Comparison of ENCODE assay signal across 10 cellular contexts in genomic region chr2:235432741-235433520, GRCh38.
DNase-seq lines count a peak whose midpoint lies in the region; ATAC-seq and TF ChIP-seq lines count a peak whose summit lies in the region.
"Had no signal": no experiment of that assay in that cellular context is flagged by ENCODE, and none has a peak within 500 bp of the region (broad histone marks: within the 10 kb centered on the region; RNA-seq: fewer than 3 reads in every experiment).

No MANE protein-coding gene starts in this region.

- DNase-seq in NCI-H2029 (lab: John Stamatoyannopoulos, UW): peak; percentile 58
- peak; percentile 28 for DNase-seq in endodermal cell
- peak; percentile 51 to 68 for DNase-seq in lung microvascular endothelial cell (ENCODE audit: low read depth in 2 of 2)
- peak; percentile 82 to 84 for DNase-seq in thyroid gland
- DNase-seq in NCI-H82 (lab: John Stamatoyannopoulos, UW): no peak
- no peak for DNase-seq in NCI-H69 (lab: John Stamatoyannopoulos, UW)
- DNase-seq in prostate gland (ENCODE audit: low spot score): no peak
- DNase-seq: activated B cell treated with CpG ODN at 0.5 μM for 24 hours had no signal

- no peak for TF ChIP-seq CTCF in endodermal cell (conservative IDR thresholded peaks at IDR 0.05)
- TF ChIP-seq CTCF in thyroid gland (IDR thresholded peaks at IDR 0.05): no peak
- TF ChIP-seq CTCF in prostate gland (IDR thresholded peaks at IDR 0.05): no peak

- H3K27ac Mint-ChIP-seq in endodermal cell: no peak overlapping the region
- H3K27ac Mint-ChIP-seq: activated B cell treated with CpG ODN at 0.5 μM for 24 hours, CD14-positive monocyte had no signal

- H3K4me1 ChIP-seq in endodermal cell (ENCODE audit: control insufficient read depth, insufficient read depth, low read length) (no peaks in the 10 kb centered on the region), thyroid gland (peaks cover 9 to 23% of the 10 kb centered on the region in 2 donors), prostate gland (replicated peaks) (no peaks in the 10 kb centered on the region)

- no peaks in the 10 kb centered on the region for H3K9me3 ChIP-seq in endodermal cell (ENCODE audit: control insufficient read depth, low read length)
- no peaks in the 10 kb centered on the region for H3K9me3 ChIP-seq in thyroid gland
- H3K9me3 ChIP-seq in prostate gland: no peaks in the 10 kb centered on the region

- H3K4me3 ChIP-seq in endodermal cell (ENCODE audit: low read length) (no peak overlapping the region), thyroid gland (replicated peaks in 1 of 3) (peak overlapping the region in 1 of 3 donors; percentile 7), prostate gland (no peak overlapping the region)

- TF ChIP-seq POLR2A in thyroid gland (IDR thresholded peaks at IDR 0.05) (no peak), prostate gland (IDR thresholded peaks at IDR 0.05) (no peak)

- H3K27me3 ChIP-seq in endodermal cell (ENCODE audit: control insufficient read depth, insufficient read depth, low read length, poor library complexity, severe bottlenecking) (no peaks in the 10 kb centered on the region), thyroid gland (no peaks in the 10 kb centered on the region), prostate gland (replicated peaks; ENCODE audit: insufficient read depth) (no peaks in the 10 kb centered on the region)

- 91 to 92% methylated on average over 13 to 17 of the region's 17 CpGs for WGBS in endodermal cell (ENCODE audit: insufficient coverage in 1 of 2, insufficient read length in 1 of 2), 2 experiments
- WGBS in thyroid gland, 2 donors: 18 to 22% methylated on average over 17 of the region's 17 CpGs
- WGBS in prostate gland: 60% methylated on average over 17 of the region's 17 CpGs

- H3K27ac ChIP-seq in endodermal cell (ENCODE audit: low read depth, low read length): no peak overlapping the region
- peak overlapping the region; percentile 79 to 84 (median 79) for H3K27ac ChIP-seq in thyroid gland
- no peak overlapping the region for H3K27ac ChIP-seq in prostate gland

- H3K27me3 Mint-ChIP-seq in endodermal cell (ENCODE audit: insufficient read depth): peaks cover 3% of the 10 kb centered on the region
- H3K27me3 Mint-ChIP-seq: activated B cell treated with CpG ODN at 0.5 μM for 24 hours had no signal

- no peaks in the 10 kb centered on the region for H3K4me1 Mint-ChIP-seq in endodermal cell
- H3K4me1 Mint-ChIP-seq: activated B cell treated with CpG ODN at 0.5 μM for 24 hours, CD14-positive monocyte had no signal

- no peak for ATAC-seq in HG03460 (IDR thresholded peaks at IDR 0.05; ENCODE audit: unreplicated experiment)

- no peaks in the 10 kb centered on the region for H3K36me3 ChIP-seq in endodermal cell (ENCODE audit: control insufficient read depth, insufficient read depth, low read length)
- no peaks in the 10 kb centered on the region for H3K36me3 ChIP-seq in thyroid gland
- no peaks in the 10 kb centered on the region for H3K36me3 ChIP-seq in prostate gland

- H3K36me3 Mint-ChIP-seq in endodermal cell (ENCODE audit: low read depth): no peaks in the 10 kb centered on the region
- H3K36me3 Mint-ChIP-seq: CD14-positive monocyte had no signal

- intact Hi-C loops in thyroid gland (cut with DNase I): no loop called here
- intact Hi-C loops in prostate gland (cut with DNase I): no loop called here

- H3K4me3 Mint-ChIP-seq in endodermal cell: no peak overlapping the region
- H3K4me3 Mint-ChIP-seq: activated B cell treated with CpG ODN at 0.5 μM for 24 hours, CD14-positive monocyte had no signal

- no peaks in the 10 kb centered on the region for H3K9me3 Mint-ChIP-seq in endodermal cell

- no peak overlapping the region for H3K9ac ChIP-seq in endodermal cell (ENCODE audit: extremely low read depth, low read length, poor library complexity, severe bottlenecking)

Comparison
In these comparisons a context has a peak if more than half of its experiments do, and no peak if none do; other contexts are left out.
1. DNase-seq: peak in NCI-H2029 (single experiment), endodermal cell (single experiment), lung microvascular endothelial cell (2 of 2) and thyroid gland (2 of 2); none in NCI-H82 (single experiment), NCI-H69 (single experiment) and prostate gland (single experiment).
2. H3K27ac ChIP-seq: peak in thyroid gland (3 of 3); none in endodermal cell (single experiment) and prostate gland (0 of 2).